Comparison of ENCODE assay signal across 8 cellular contexts in the genomic region with DNA sequence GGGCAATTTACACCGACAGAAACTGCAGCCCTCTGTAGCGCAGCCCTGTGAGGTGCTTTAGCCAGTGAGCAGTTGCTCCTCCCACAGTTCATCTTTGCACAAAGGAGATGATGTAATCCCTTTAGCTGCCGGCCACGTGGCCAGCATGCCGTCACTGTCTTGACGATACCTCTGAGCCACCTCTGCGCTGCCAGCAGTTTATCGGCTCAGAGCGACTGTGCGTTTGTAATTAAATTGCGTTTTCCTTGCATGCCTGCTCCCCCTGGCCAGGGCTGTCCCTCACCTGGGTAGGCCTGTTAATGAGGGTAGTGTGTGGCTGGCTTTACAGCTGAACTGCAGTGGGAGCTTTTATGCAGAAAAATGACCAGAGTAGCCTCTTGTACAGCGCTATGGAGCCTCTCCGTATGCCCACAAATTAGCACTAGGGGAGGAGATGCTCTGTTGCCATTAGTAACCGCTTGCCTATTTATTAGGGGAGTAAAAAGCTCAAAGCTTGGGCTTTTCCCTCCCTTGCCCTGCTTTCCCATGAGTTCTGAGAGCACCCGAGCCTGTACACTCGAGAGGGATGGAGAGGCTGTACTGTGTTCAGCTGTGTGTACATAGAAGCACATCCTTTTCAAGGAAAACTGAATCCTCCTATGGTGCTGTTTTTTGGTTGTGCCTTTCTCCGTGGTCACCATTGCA.
A peak's percentile ranks its signal among the peaks of the same experiment; 100 is the strongest.
DNase-seq lines count a peak whose midpoint lies in the region; TF ChIP-seq lines count a peak whose summit lies in the region.

No MANE protein-coding gene starts in this region.

- DNase-seq in ELF-1 (ENCODE audit: low read depth, low spot score) (peak; percentile 72), NCI-H1105 treated with DMSO at 0.1 percent for 48 hours (lab: John Stamatoyannopoulos, UW) (peak; percentile 84), amniotic epithelial cell (ENCODE audit: low read depth) (peak; percentile 83), hepatocyte (ENCODE audit: low spot score) (peak; percentile 61), skeletal muscle cell (ENCODE audit: low read depth) (peak; percentile 72)
- DNase-seq in activated CD8-positive, alpha-beta memory T cell treated with anti-CD3 and anti-CD28 coated beads, Interleukin-2, amount 50 U/mL, for 48 hours, result no peak
- DNase-seq in stimulated activated naive CD4-positive, alpha-beta T cell treated with Interleukin-2 at 50 U/mL for 16 hours (lab: John Stamatoyannopoulos, UW), result no peak
- no peak for DNase-seq in activated CD4-positive, CD25-positive, alpha-beta regulatory T cell treated with anti-CD3 and anti-CD28 coated beads, Interleukin-2, amount 50 U/mL, for 72 hours

- no peak for TF ChIP-seq CTCF in hepatocyte (IDR thresholded peaks at IDR 0.05; ENCODE audit: poor library complexity)

- H3K9me2 ChIP-seq in hepatocyte (replicated peaks; ENCODE audit: insufficient read depth), result no peaks in the 10 kb centered on the region

- H3K27ac ChIP-seq in hepatocyte, result no peak overlapping the region

- peak overlapping the region; percentile 58 for H3K4me2 ChIP-seq in hepatocyte

- H2AFZ ChIP-seq in hepatocyte, result no peak overlapping the region

- H3K36me3 ChIP-seq in hepatocyte (replicated peaks; ENCODE audit: insufficient read depth, low read depth), result no peaks in the 10 kb centered on the region

- H3K4me3 ChIP-seq in hepatocyte, result no peak overlapping the region
- peak overlapping the region; percentile 25 for H3K4me3 ChIP-seq in skeletal muscle cell (ENCODE audit: low read depth, low read length)

- peaks cover under 1% of the 10 kb centered on the region for H3K9me3 ChIP-seq in hepatocyte (ENCODE audit: low read depth)

- H3K27me3 ChIP-seq in hepatocyte, result no peaks in the 10 kb centered on the region

- peaks cover 99% of the 10 kb centered on the region for H3K79me2 ChIP-seq in hepatocyte

- no peaks in the 10 kb centered on the region for H3K4me1 ChIP-seq in hepatocyte (ENCODE audit: insufficient read depth)

- 55% methylated on average over 17 of the region's 17 CpGs for WGBS in hepatocyte (ENCODE audit: low lambda C conversion rate, missing lambda C conversion rate)

- peaks cover 68% of the 10 kb centered on the region for H4K20me1 ChIP-seq in hepatocyte (ENCODE audit: insufficient read depth, poor library complexity, severe bottlenecking)

Comparison
In these comparisons a context has a peak if more than half of its experiments do, and no peak if none do; other contexts are left out.
1. DNase-seq: peak in ELF-1 (single experiment), NCI-H1105 treated with DMSO at 0.1 percent for 48 hours (single experiment), amniotic epithelial cell (single experiment), hepatocyte (single experiment) and skeletal muscle cell (single experiment); none in activated CD8-positive, alpha-beta memory T cell treated with anti-CD3 and anti-CD28 coated beads, Interleukin-2, amount 50 U/mL, for 48 hours (single experiment), stimulated activated naive CD4-positive, alpha-beta T cell treated with Interleukin-2 at 50 U/mL for 16 hours (single experiment) and activated CD4-positive, CD25-positive, alpha-beta regulatory T cell treated with anti-CD3 and anti-CD28 coated beads, Interleukin-2, amount 50 U/mL, for 72 hours (single experiment).